Comparison of ENCODE assay signal across 31 cellular contexts in the genomic region with DNA sequence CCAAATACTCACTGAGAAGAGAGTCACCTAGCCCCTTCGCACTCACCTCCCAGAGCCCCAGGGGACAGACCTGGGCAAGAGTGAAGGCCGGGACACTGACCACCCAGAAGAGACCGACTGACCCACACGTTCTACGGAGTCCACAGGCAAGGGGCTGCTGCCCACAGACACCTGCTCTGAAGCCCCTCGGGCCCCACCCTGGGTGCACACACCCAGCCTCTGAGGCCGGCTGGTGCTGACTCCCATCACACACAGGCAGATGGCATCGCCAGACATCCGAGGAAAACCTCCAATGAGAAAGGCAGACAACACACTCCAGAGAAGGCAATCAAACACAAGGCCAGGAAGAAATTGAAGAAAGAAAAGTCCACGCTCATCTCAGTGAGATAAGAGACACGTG.
"Had no signal": no experiment of that assay in that cellular context is flagged by ENCODE, and none has a peak within 500 bp of the region (broad histone marks: within the 10 kb centered on the region; RNA-seq: fewer than 3 reads in every experiment).

No MANE protein-coding gene starts in this region.

- H3K27ac ChIP-seq: ascending aorta, body of pancreas, breast epithelium, PC-9, SJCRH30, SK-N-MC had no signal

- H3K27ac Mint-ChIP-seq: activated CD4-positive, alpha-beta memory T cell treated with anti-CD3 and anti-CD28 coated beads, Interleukin-2, amount 10 ng/mL, durations not matched to agents 7 days and 5 days; activated naive CD4-positive, alpha-beta T cell treated with anti-CD3 and anti-CD28 coated beads, Interleukin-2, amount 50 U/mL, for 24 hours had no signal

- H3K4me1 Mint-ChIP-seq: activated CD4-positive, alpha-beta memory T cell treated with anti-CD3 and anti-CD28 coated beads, Interleukin-2, amount 10 ng/mL, durations not matched to agents 7 days and 5 days; activated CD8-positive, alpha-beta memory T cell treated with anti-CD3 and anti-CD28 coated beads, Interleukin-2, amount 10 ng/mL, durations not matched to agents 7 days and 5 days; activated naive CD8-positive, alpha-beta T cell treated with anti-CD3 and anti-CD28 coated beads, Interleukin-2, amount 10 ng/mL, durations not matched to agents 7 days and 5 days had no signal

- H3K4me3 ChIP-seq: ascending aorta, body of pancreas, breast epithelium, PC-9, SJCRH30, SK-N-MC had no signal

- H3K4me2 ChIP-seq: PC-9 had no signal

- H3K36me3 ChIP-seq: breast epithelium had no signal

- H3K9me3 Mint-ChIP-seq: activated CD4-positive, alpha-beta memory T cell treated with anti-CD3 and anti-CD28 coated beads, Interleukin-2, amount 10 ng/mL, durations not matched to agents 7 days and 5 days; activated naive CD4-positive, alpha-beta T cell treated with anti-CD3 and anti-CD28 coated beads, Interleukin-2, amount 50 U/mL, for 24 hours; activated naive CD8-positive, alpha-beta T cell treated with anti-CD3 and anti-CD28 coated beads, Interleukin-2, amount 10 ng/mL, durations not matched to agents 7 days and 5 days had no signal

- H3K27me3 ChIP-seq: ascending aorta, body of pancreas, breast epithelium, SJCRH30 had no signal

- H3K4me3 Mint-ChIP-seq: activated CD4-positive, alpha-beta memory T cell treated with anti-CD3 and anti-CD28 coated beads, Interleukin-2, amount 10 ng/mL, durations not matched to agents 7 days and 5 days; activated CD8-positive, alpha-beta memory T cell treated with anti-CD3 and anti-CD28 coated beads, Interleukin-2, amount 10 ng/mL, durations not matched to agents 7 days and 5 days; activated naive CD4-positive, alpha-beta T cell treated with anti-CD3 and anti-CD28 coated beads, Interleukin-2, amount 50 U/mL, for 24 hours; activated naive CD8-positive, alpha-beta T cell treated with anti-CD3 and anti-CD28 coated beads, Interleukin-2, amount 10 ng/mL, durations not matched to agents 7 days and 5 days had no signal

- DNase-seq: activated CD4-positive, alpha-beta memory T cell treated with anti-CD3 and anti-CD28 coated beads, Interleukin-2, amount 10 ng/mL, durations not matched to agents 7 days and 5 days; activated CD4-positive, alpha-beta T cell treated with anti-CD3 and anti-CD28 coated beads for 1 hour; activated CD4-positive, alpha-beta T cell treated with anti-CD3 and anti-CD28 coated beads for 48 hours; activated CD4-positive, CD25-positive, alpha-beta regulatory T cell; activated CD8-positive, alpha-beta memory T cell treated with anti-CD3 and anti-CD28 coated beads for 24 hours; activated CD8-positive, alpha-beta memory T cell treated with anti-CD3 and anti-CD28 coated beads, Interleukin-2, amount 10 ng/mL, durations not matched to agents 7 days and 5 days; activated CD8-positive, alpha-beta memory T cell treated with anti-CD3 and anti-CD28 coated beads, Interleukin-2, amount 50 U/mL, for 48 hours; activated effector memory CD4-positive, alpha-beta T cell treated with Interleukin-2 at 50 U/mL for 16 hours; activated naive CD8-positive, alpha-beta T cell treated with anti-CD3 and anti-CD28 coated beads, Interleukin-2, amount 10 ng/mL, durations not matched to agents 7 days and 5 days; activated T-cell treated with anti-CD3 and anti-CD28 coated beads, Interleukin-2, amount 50 U/mL, for 48 hours; amygdala; body of pancreas; Karpas-422; NCI-H1048; NCI-H1105 treated with DMSO at 0.1 percent for 48 hours; NCI-H1436; NCI-H1694 treated with DMSO at 0.1 percent for 48 hours; NCI-H2029; NCI-H510A; NCI-H526; NCI-H748 treated with DMSO at 0.1 percent for 48 hours; NK-92 treated with Interleukin-12 subunit alpha and Interleukin-12 subunit beta, amount 100 ng/mL, for 24 hours; PC-9; SHP77; SJCRH30; T1000; WERI-Rb-1 had no signal

- H3K27me3 Mint-ChIP-seq: activated CD4-positive, alpha-beta memory T cell treated with anti-CD3 and anti-CD28 coated beads, Interleukin-2, amount 10 ng/mL, durations not matched to agents 7 days and 5 days; activated CD8-positive, alpha-beta memory T cell treated with anti-CD3 and anti-CD28 coated beads, Interleukin-2, amount 10 ng/mL, durations not matched to agents 7 days and 5 days; activated naive CD4-positive, alpha-beta T cell treated with anti-CD3 and anti-CD28 coated beads, Interleukin-2, amount 50 U/mL, for 24 hours; activated naive CD8-positive, alpha-beta T cell treated with anti-CD3 and anti-CD28 coated beads, Interleukin-2, amount 10 ng/mL, durations not matched to agents 7 days and 5 days had no signal

- H3K4me1 ChIP-seq: ascending aorta, body of pancreas, breast epithelium had no signal

- H3K9me3 ChIP-seq: ascending aorta, body of pancreas, breast epithelium, SJCRH30 had no signal

- H2AFZ ChIP-seq: PC-9 had no signal

- ATAC-seq: activated CD8-positive, alpha-beta memory T cell treated with anti-CD3 and anti-CD28 coated beads, Interleukin-2, amount 10 ng/mL, durations not matched to agents 7 days and 5 days; body of pancreas had no signal
